ENCODE assay signal across 20 cellular contexts in genomic region chr19:38894968-38895367, GRCh38. TPM values are rescaled to one million over a fixed set of nuclear protein-coding genes. Genes with fewer than 3 reads are reported as not detected.
A peak's percentile ranks its signal among the peaks of the same experiment; 100 is the strongest.
DNase-seq lines count a peak whose midpoint lies in the region; ATAC-seq and TF ChIP-seq lines count a peak whose summit lies in the region.
"Had no signal": no experiment of that assay in that cellular context is flagged by ENCODE, and none has a peak within 500 bp of the region (broad histone marks: within the 10 kb centered on the region; RNA-seq: fewer than 3 reads in every experiment).

No MANE protein-coding gene starts in this region.

- no peaks in the 10 kb centered on the region for H3K36me3 Mint-ChIP-seq in activated T-helper 17 cell treated with anti-CD3 and anti-CD28 coated beads, Interleukin-2, amount 50 U/mL, for 72 hours (ENCODE audit: low read depth)
- peaks cover 11% of the 10 kb centered on the region for H3K36me3 Mint-ChIP-seq in endothelial cell (ENCODE audit: low read depth, unreplicated experiment)

- H3K4me3 ChIP-seq in BLaER1 treated with 17β-estradiol and CSF1 and Interleukin-3, amounts not matched to agents 10 nM and 100 nM, result peak overlapping the region in 2 of 10 experiments; percentile 14 to 23; a peak in 3 of 20 replicates
- H3K4me3 ChIP-seq in skeletal muscle tissue (ENCODE audit: low read length in 3 of 3), result no peak overlapping the region
- H3K4me3 ChIP-seq: A549 had no signal

- H3K4me3 Mint-ChIP-seq in activated T-helper 17 cell treated with anti-CD3 and anti-CD28 coated beads, Interleukin-2, amount 50 U/mL, for 72 hours, result no peak overlapping the region
- no peak overlapping the region for H3K4me3 Mint-ChIP-seq in endothelial cell (ENCODE audit: unreplicated experiment)
- H3K4me3 Mint-ChIP-seq: CD8-positive, alpha-beta T cell; HFFc6 had no signal

- H3K27ac Mint-ChIP-seq in activated T-helper 17 cell treated with anti-CD3 and anti-CD28 coated beads, Interleukin-2, amount 50 U/mL, for 72 hours, result peak overlapping the region; percentile 56
- peak overlapping the region; percentile 72 for H3K27ac Mint-ChIP-seq in endothelial cell (ENCODE audit: unreplicated experiment)
- H3K27ac Mint-ChIP-seq: CD8-positive, alpha-beta T cell; HFFc6 had no signal

- H3K4me1 ChIP-seq in BLaER1 treated with 17β-estradiol and CSF1 and Interleukin-3, amounts not matched to agents 10 nM and 100 nM, result peaks cover 45 to 66% (median 62%) of the 10 kb centered on the region in 10 experiments
- peaks cover 70 to 79% (median 70%) of the 10 kb centered on the region in 3 donors for H3K4me1 ChIP-seq in skeletal muscle tissue (ENCODE audit: control insufficient read depth in 3 of 3, insufficient read depth in 3 of 3, low read length in 3 of 3)

- H3K27me3 ChIP-seq in BLaER1 treated with 17β-estradiol and CSF1 and Interleukin-3, amounts not matched to agents 10 nM and 100 nM, result no peaks in the 10 kb centered on the region
- H3K27me3 ChIP-seq in skeletal muscle tissue (ENCODE audit: control insufficient read depth in 3 of 3, insufficient read depth in 3 of 3, low read length in 3 of 3), result no peaks in the 10 kb centered on the region

- peak overlapping the region; percentile 38 to 90 (median 61); a peak in 21 of 22 replicates for H3K9ac ChIP-seq in BLaER1 treated with 17β-estradiol and CSF1 and Interleukin-3, amounts not matched to agents 10 nM and 100 nM
- H3K9ac ChIP-seq in skeletal muscle tissue (ENCODE audit: low read depth in 1 of 3, low read length in 3 of 3), result peak overlapping the region; percentile 30 to 40 (median 32)

- H3K9me3 ChIP-seq in BLaER1 treated with 17β-estradiol and CSF1 and Interleukin-3, amounts not matched to agents 10 nM and 100 nM (replicated peaks in 1 of 11), result no peaks in the 10 kb centered on the region
- no peaks in the 10 kb centered on the region for H3K9me3 ChIP-seq in skeletal muscle tissue (ENCODE audit: control insufficient read depth in 3 of 3, low read length in 3 of 3)
- H3K9me3 ChIP-seq: A549 had no signal

- no peak for TF ChIP-seq CTCF in endothelial cell (IDR thresholded peaks at IDR 0.05; ENCODE audit: unreplicated experiment)

- ATAC-seq in activated T-helper 17 cell treated with anti-CD3 and anti-CD28 coated beads, Interleukin-2, amount 50 U/mL, for 72 hours (replicated peaks), result no peak
- ATAC-seq in GM19324 (IDR thresholded peaks at IDR 0.05; ENCODE audit: low FRiP score, unreplicated experiment), result no peak
- ATAC-seq: A549; CD8-positive, alpha-beta T cell; Panc1 had no signal

- peaks cover 2 to 45% (median 24%) of the 10 kb centered on the region in 11 experiments; a peak in 18 of 22 replicates for H3K36me3 ChIP-seq in BLaER1 treated with 17β-estradiol and CSF1 and Interleukin-3, amounts not matched to agents 10 nM and 100 nM
- H3K36me3 ChIP-seq in skeletal muscle tissue (ENCODE audit: control insufficient read depth in 3 of 3, insufficient read depth in 3 of 3, low read length in 3 of 3), result peaks cover 6 to 11% (median 9%) of the 10 kb centered on the region in 3 donors

- peaks cover 0 to 41% (median 6%) of the 10 kb centered on the region in 11 experiments; a peak in 7 of 22 replicates for H4K20me1 ChIP-seq in BLaER1 treated with 17β-estradiol and CSF1 and Interleukin-3, amounts not matched to agents 10 nM and 100 nM

- peaks cover 9% of the 10 kb centered on the region for H3K4me1 Mint-ChIP-seq in activated T-helper 17 cell treated with anti-CD3 and anti-CD28 coated beads, Interleukin-2, amount 50 U/mL, for 72 hours
- peaks cover 8% of the 10 kb centered on the region for H3K4me1 Mint-ChIP-seq in endothelial cell (ENCODE audit: unreplicated experiment)

- H3K9me3 Mint-ChIP-seq in activated T-helper 17 cell treated with anti-CD3 and anti-CD28 coated beads, Interleukin-2, amount 50 U/mL, for 72 hours, result no peaks in the 10 kb centered on the region
- H3K9me3 Mint-ChIP-seq in endothelial cell (ENCODE audit: unreplicated experiment), result no peaks in the 10 kb centered on the region
- H3K9me3 Mint-ChIP-seq: CD8-positive, alpha-beta T cell; HFFc6 had no signal

- peak overlapping the region in 8 of 11 experiments; percentile 49 to 77 (median 58); a peak in 17 of 22 replicates for H3K27ac ChIP-seq in BLaER1 treated with 17β-estradiol and CSF1 and Interleukin-3, amounts not matched to agents 10 nM and 100 nM
- H3K27ac ChIP-seq in skeletal muscle tissue (ENCODE audit: low read depth, low read length), result no peak overlapping the region
- H3K27ac ChIP-seq: A549 had no signal

- peak overlapping the region; percentile 57 to 98 (median 85) for H3K4me2 ChIP-seq in BLaER1 treated with 17β-estradiol and CSF1 and Interleukin-3, amounts not matched to agents 10 nM and 100 nM
- H3K4me2 ChIP-seq: A549 had no signal

- DNase-seq in endothelial cell (ENCODE audit: low spot score), result no peak
- DNase-seq in COLO668 (lab: John Stamatoyannopoulos, UW; ENCODE audit: unreplicated experiment), result no peak
- no peak for DNase-seq in H4 (ENCODE audit: low spot score)
- no peak for DNase-seq in activated CD8-positive, alpha-beta memory T cell treated with anti-CD3 and anti-CD28 coated beads, Interleukin-2, amount 50 U/mL, for 48 hours
- DNase-seq: CD8-positive, alpha-beta T cell; DMS79; HFFc6; KG1; MV-4-11; NCI-H187 treated with DMSO at 0.1 percent for 48 hours; NCI-H345; NCI-H524 treated with DMSO at 0.1 percent for 48 hours had no signal

- no peaks in the 10 kb centered on the region for H3K27me3 Mint-ChIP-seq in activated T-helper 17 cell treated with anti-CD3 and anti-CD28 coated beads, Interleukin-2, amount 50 U/mL, for 72 hours
- H3K27me3 Mint-ChIP-seq in endothelial cell (ENCODE audit: unreplicated experiment), result peaks cover 10% of the 10 kb centered on the region

RNA-seq across cellular contexts. Expression of gene SIRT2, which starts 4.5 kb away (rescaled TPM):
- 10 to 100 TPM; 37.9 to 41.2 TPM for total RNA-seq in activated T-helper 17 cell treated with anti-CD3 and anti-CD28 coated beads, Interleukin-2, amount 50 U/mL, for 72 hours
- total RNA-seq in endothelial cell (ENCODE audit: unreplicated experiment) (45.9 TPM), skeletal muscle tissue (125 TPM)
- total RNA-seq in H4 (2014; rRNA removed; shearing (Covaris generic)), result 64.6 and 74.6 TPM in 2 replicates

RNA-seq across cellular contexts. Expression of gene NFKBIB, which starts 4.8 kb away (rescaled TPM):
- 10 to 100 TPM; 41.2 to 68.7 TPM for total RNA-seq in activated T-helper 17 cell treated with anti-CD3 and anti-CD28 coated beads, Interleukin-2, amount 50 U/mL, for 72 hours
- 16.9 TPM for total RNA-seq in endothelial cell (ENCODE audit: unreplicated experiment)
- 4.7 TPM for total RNA-seq in skeletal muscle tissue
- 19.2 and 19.6 TPM in 2 replicates for total RNA-seq in H4 (2014; rRNA removed; shearing (Covaris generic))

RNA-seq across cellular contexts. Expression of gene RINL, which starts 16.9 kb away (rescaled TPM):
- total RNA-seq in activated T-helper 17 cell treated with anti-CD3 and anti-CD28 coated beads, Interleukin-2, amount 50 U/mL, for 72 hours, result 100 to 1,000 TPM in 1 of 2 donors, 10 to 100 TPM in 1; 92.3 to 156 TPM
- total RNA-seq in endothelial cell (ENCODE audit: unreplicated experiment), result 5.6 TPM
- 3.7 TPM for total RNA-seq in skeletal muscle tissue
- total RNA-seq in H4 (2014; rRNA removed; shearing (Covaris generic)), result 0.23 and 1.2 TPM in 2 replicates

RNA-seq across cellular contexts. Expression of gene CCER2, which starts 17.0 kb away (rescaled TPM):
- total RNA-seq in activated T-helper 17 cell treated with anti-CD3 and anti-CD28 coated beads, Interleukin-2, amount 50 U/mL, for 72 hours, result under 1 TPM; 0.24 to 0.86 TPM
- total RNA-seq in endothelial cell (ENCODE audit: unreplicated experiment) (0.87 TPM), skeletal muscle tissue (1.0 TPM)
- not detected in 2 replicates for total RNA-seq in H4 (2014; rRNA removed; shearing (Covaris generic))
- total RNA-seq: HT-29, SK-MEL-5 had no signal

RNA-seq across cellular contexts. Expression of gene SARS2, which starts 35.6 kb away (rescaled TPM):
- total RNA-seq in activated T-helper 17 cell treated with anti-CD3 and anti-CD28 coated beads, Interleukin-2, amount 50 U/mL, for 72 hours, result 10 to 100 TPM; 27.5 to 49.3 TPM
- 36.7 TPM for total RNA-seq in endothelial cell (ENCODE audit: unreplicated experiment)
- total RNA-seq in skeletal muscle tissue, result 11.5 TPM
- total RNA-seq in H4 (2014; rRNA removed; shearing (Covaris generic)), result 31.7 and 41.8 TPM in 2 replicates

Comparison
In these comparisons a context has a peak if more than half of its experiments do, and no peak if none do; other contexts are left out.
1. RNA of gene RINL, which starts 16.9 kb away (total RNA-seq): 92.3 to 156 TPM in activated T-helper 17 cell treated with anti-CD3 and anti-CD28 coated beads, Interleukin-2, amount 50 U/mL, for 72 hours; 5.6 TPM in endothelial cell (single experiment), 3.7 TPM in skeletal muscle tissue (single experiment) and 0.23 to 1.2 TPM in H4; every median in the first group is over 10 times any median in the second.